ENCODE assay signal across 18 cellular contexts in the genomic region with DNA sequence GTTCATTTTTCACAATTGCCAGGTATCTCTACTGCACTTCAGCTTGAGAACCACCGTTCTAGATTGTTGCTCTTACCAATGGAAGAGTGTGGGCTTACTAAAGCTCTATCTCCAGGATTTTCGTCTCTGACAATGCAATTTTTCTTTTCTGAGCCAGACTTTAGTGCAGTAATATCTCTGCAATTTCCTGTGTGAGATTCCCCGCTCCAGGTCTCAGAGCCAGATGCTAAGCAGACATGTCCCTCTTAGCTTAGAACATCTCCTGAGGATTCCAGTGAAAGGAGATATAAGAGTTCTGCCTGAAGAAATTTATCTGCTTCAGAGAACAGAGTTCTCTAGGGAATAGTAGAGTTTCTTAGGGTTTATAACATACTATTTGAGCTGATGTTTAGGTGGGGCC.
"Had no signal": no experiment of that assay in that cellular context is flagged by ENCODE, and none has a peak within 500 bp of the region (broad histone marks: within the 10 kb centered on the region; RNA-seq: fewer than 3 reads in every experiment).

No MANE protein-coding gene starts in this region.

- H3K9me3 ChIP-seq: tibial artery had no signal

- H3K27me3 ChIP-seq: brain microvascular endothelial cell, tibial artery had no signal

- DNase-seq: activated CD4-positive, alpha-beta T cell treated with anti-CD3 and anti-CD28 coated beads, Interleukin-2, amount 10 ng/mL, durations not matched to agents 24 days and 14 days; activated CD8-positive, alpha-beta T cell treated with anti-CD3 and anti-CD28 coated beads, Interleukin-2, amount 10 ng/mL, durations not matched to agents 7 days and 5 days; activated naive CD4-positive, alpha-beta T cell treated with anti-CD3 and anti-CD28 coated beads for 36 hours; activated T-cell treated with anti-CD3 and anti-CD28 coated beads, Interleukin-2, amount 50 U/mL, for 24 hours; brain microvascular endothelial cell; dermis blood vessel endothelial cell; foreskin melanocyte; glutamatergic neuron; hippocampal formation; kidney; retina; stimulated activated CD4-positive, alpha-beta T cell treated with anti-CD3 and anti-CD28 coated beads, Interleukin-2, amount 100 ng/mL, for 24 hours; stimulated activated naive CD8-positive, alpha-beta T cell treated with anti-CD3 and anti-CD28 coated beads, Interleukin-15, Interleukin-2, amounts not matched to agents 100 U/mL and 50 U/mL, for 24 hours; substantia nigra; tibial artery had no signal

- H3K4me3 Mint-ChIP-seq: activated CD4-positive, alpha-beta T cell treated with anti-CD3 and anti-CD28 coated beads, Interleukin-2, amount 10 ng/mL, durations not matched to agents 24 days and 14 days; activated CD8-positive, alpha-beta T cell treated with anti-CD3 and anti-CD28 coated beads, Interleukin-2, amount 10 ng/mL, durations not matched to agents 7 days and 5 days; activated naive CD4-positive, alpha-beta T cell treated with anti-CD3 and anti-CD28 coated beads for 36 hours; activated T-cell treated with anti-CD3 and anti-CD28 coated beads, Interleukin-2, amount 50 U/mL, for 24 hours; mesothelial cell of epicardium; T-helper 2 cell treated with Interferon-gamma antibody and Interleukin-4, amounts not matched to agents 5 μg/mL and 100 μg/mL, for 36 hours had no signal

- H3K9me3 Mint-ChIP-seq: activated CD4-positive, alpha-beta T cell treated with anti-CD3 and anti-CD28 coated beads, Interleukin-2, amount 10 ng/mL, durations not matched to agents 24 days and 14 days; activated naive CD4-positive, alpha-beta T cell treated with anti-CD3 and anti-CD28 coated beads for 36 hours; activated T-cell treated with anti-CD3 and anti-CD28 coated beads, Interleukin-2, amount 50 U/mL, for 24 hours; mesothelial cell of epicardium; T-helper 2 cell treated with Interferon-gamma antibody and Interleukin-4, amounts not matched to agents 5 μg/mL and 100 μg/mL, for 36 hours had no signal

- H3K4me3 ChIP-seq: lung, tibial artery had no signal

- H3K27me3 Mint-ChIP-seq: activated CD4-positive, alpha-beta T cell treated with anti-CD3 and anti-CD28 coated beads, Interleukin-2, amount 10 ng/mL, durations not matched to agents 24 days and 14 days; activated T-cell treated with anti-CD3 and anti-CD28 coated beads, Interleukin-2, amount 50 U/mL, for 24 hours had no signal

- H3K4me1 ChIP-seq: tibial artery had no signal

- H3K27ac ChIP-seq: brain microvascular endothelial cell, tibial artery had no signal

- H3K27ac Mint-ChIP-seq: activated CD4-positive, alpha-beta T cell treated with anti-CD3 and anti-CD28 coated beads, Interleukin-2, amount 10 ng/mL, durations not matched to agents 24 days and 14 days; activated CD8-positive, alpha-beta T cell treated with anti-CD3 and anti-CD28 coated beads, Interleukin-2, amount 10 ng/mL, durations not matched to agents 7 days and 5 days; activated naive CD4-positive, alpha-beta T cell treated with anti-CD3 and anti-CD28 coated beads for 36 hours; activated T-cell treated with anti-CD3 and anti-CD28 coated beads, Interleukin-2, amount 50 U/mL, for 24 hours; mesothelial cell of epicardium; T-helper 2 cell treated with Interferon-gamma antibody and Interleukin-4, amounts not matched to agents 5 μg/mL and 100 μg/mL, for 36 hours had no signal
